Comparison of ENCODE assay signal across 8 cellular contexts in genomic region chr10:33273295-33274002, GRCh38.
A peak's percentile ranks its signal among the peaks of the same experiment; 100 is the strongest.
DNase-seq lines count a peak whose midpoint lies in the region; ATAC-seq, FAIRE-seq and TF ChIP-seq lines count a peak whose summit lies in the region.

No MANE protein-coding gene starts in this region.

- ATAC-seq in omental fat pad (ENCODE audit: low FRiP score), result peak; percentile 77
- ATAC-seq in GM18517 (IDR thresholded peaks at IDR 0.05; ENCODE audit: unreplicated experiment), result no peak
- no peak for ATAC-seq in HG02938 (IDR thresholded peaks at IDR 0.05; ENCODE audit: unreplicated experiment)

- no peak for TF ChIP-seq POLR2A in GM12891 (IDR thresholded peaks at IDR 0.05; ENCODE audit: low read depth, low read length)

- H3K36me3 ChIP-seq in GM23248 (ENCODE audit: low read depth) (peaks cover 22% of the 10 kb centered on the region), SJCRH30 (no peaks in the 10 kb centered on the region; the same call in 1 of the 2 replicates)

- peak overlapping the region; percentile 92 for H3K9ac ChIP-seq in GM23248

- peak overlapping the region; percentile 79 for H3K4me2 ChIP-seq in GM23248 (ENCODE audit: unreplicated experiment)

- H3K9me3 ChIP-seq in GM23248 (ENCODE audit: low read depth) (no peaks in the 10 kb centered on the region), SJCRH30 (replicated peaks) (no peaks in the 10 kb centered on the region)

- peaks cover 92% of the 10 kb centered on the region for H3K79me2 ChIP-seq in GM23248 (ENCODE audit: insufficient read depth)

- H2AFZ ChIP-seq in GM23248, result no peak overlapping the region

- 8% methylated on average over 18 to 19 of the region's 19 CpGs for WGBS in GM23248 (ENCODE audit: low coverage in 1 of 2, low lambda C conversion rate in 2 of 2, missing lambda C conversion rate in 2 of 2), 2 experiments

- no peaks in the 10 kb centered on the region for H3K9me2 ChIP-seq in GM23248 (ENCODE audit: insufficient read depth)

- TF ChIP-seq CTCF in omental fat pad (IDR thresholded peaks at IDR 0.05), result no peak

- H3F3A ChIP-seq in GM23248 (ENCODE audit: insufficient read depth), result peaks cover 76% of the 10 kb centered on the region

- H3K4me1 ChIP-seq in GM23248 (ENCODE audit: insufficient read depth), result peaks cover 60% of the 10 kb centered on the region
- peaks cover 36% of the 10 kb centered on the region for H3K4me1 ChIP-seq in SJCRH30

- in situ Hi-C loops in GM23248 (cut with MboI), result no loop called here

- DNase-seq in GM23248 (peak; percentile 98), SJCRH30 (peak; percentile 67 to 74), fibroblast of peridontal ligament (ENCODE audit: extremely low read depth) (peak; percentile 100), omental fat pad (ENCODE audit: low spot score) (peak; percentile 33), GM12891 (ENCODE audit: insufficient read length, low spot score) (no peak), activated gamma-delta T cell (lab: John Stamatoyannopoulos, UW) (no peak)

- H3K4me3 ChIP-seq in GM23248 (peak overlapping the region; percentile 60), SJCRH30 (peak overlapping the region; percentile 40)

- H3K27me3 ChIP-seq in GM23248 (replicated peaks; ENCODE audit: insufficient read depth) (no peaks in the 10 kb centered on the region), SJCRH30 (no peaks in the 10 kb centered on the region)

- H3K27ac ChIP-seq in GM23248, result peak overlapping the region; percentile 99
- peak overlapping the region; percentile 36; the same call in 1 of the 2 replicates for H3K27ac ChIP-seq in SJCRH30

- H4K20me1 ChIP-seq in GM23248 (ENCODE audit: insufficient read depth), result no peaks in the 10 kb centered on the region

- no peak for FAIRE-seq in GM12891 (lab: Jason Lieb, UNC)

TF ChIP-seq in GM12891, 5 proteins besides CTCF, POLR2A, EP300 and RAD21:
- TF ChIP-seq PAX5 (IDR thresholded peaks at IDR 0.05; ENCODE audit: insufficient read depth, low read length, severe bottlenecking) (no peak), TAF1 (IDR thresholded peaks at IDR 0.05; ENCODE audit: low read depth, low read length) (no peak), SPI1 (IDR thresholded peaks at IDR 0.05; ENCODE audit: low read depth, low read length) (no peak), POU2F2 (IDR thresholded peaks at IDR 0.05; ENCODE audit: low read depth, low read length) (no peak), POLR2AphosphoS5 (IDR thresholded peaks at IDR 0.05; ENCODE audit: low read depth, low read length) (no peak)

Comparison
In these comparisons a context has a peak if more than half of its experiments do, and no peak if none do; other contexts are left out.
1. DNase-seq: peak in GM23248 (single experiment), SJCRH30 (2 of 2), fibroblast of peridontal ligament (single experiment) and omental fat pad (single experiment); none in GM12891 (single experiment) and activated gamma-delta T cell (single experiment).